ENCODE assay signal across 20 cellular contexts in the genomic region with DNA sequence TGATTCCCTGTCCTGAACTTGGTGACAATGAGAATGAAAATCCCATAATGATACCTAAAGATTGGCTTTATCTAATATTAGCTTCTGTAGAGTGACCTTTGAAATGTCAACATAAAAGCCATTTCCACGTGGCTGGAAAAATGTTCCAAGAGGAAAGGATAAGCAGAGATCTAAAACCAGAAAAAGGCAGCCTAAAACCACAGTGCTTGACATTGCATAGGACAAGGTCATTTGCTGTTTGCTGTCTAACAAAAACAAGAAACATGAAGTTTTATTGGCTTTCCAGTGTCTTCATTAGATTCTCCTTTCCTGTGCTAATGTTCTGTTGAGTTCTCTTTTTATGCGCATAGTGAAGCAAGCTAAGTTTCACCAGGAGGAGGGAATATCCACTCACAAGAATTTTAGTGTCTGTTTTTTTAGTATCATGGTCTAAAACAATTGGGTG. TPM values are rescaled to one million over a fixed set of nuclear protein-coding genes. Genes with fewer than 3 reads are reported as not detected.
"Had no signal": no experiment of that assay in that cellular context is flagged by ENCODE, and none has a peak within 500 bp of the region (broad histone marks: within the 10 kb centered on the region; RNA-seq: fewer than 3 reads in every experiment).

No MANE protein-coding gene starts in this region.

- H3K36me3 ChIP-seq: brain microvascular endothelial cell, sigmoid colon had no signal

- H3K9me3 ChIP-seq: left lung, sigmoid colon had no signal

- DNase-seq: activated CD4-positive, alpha-beta T cell treated with anti-CD3 and anti-CD28 coated beads for 1 hour; activated CD4-positive, alpha-beta T cell treated with anti-CD3 and anti-CD28 coated beads, Interleukin-2, amount 50 U/mL, for 48 hours; activated CD8-positive, alpha-beta memory T cell treated with anti-CD3 and anti-CD28 coated beads, Interleukin-2, amount 10 ng/mL, durations not matched to agents 7 days and 5 days; activated effector memory CD4-positive, alpha-beta T cell treated with Interleukin-2 at 50 U/mL for 16 hours; activated T-cell treated with anti-CD3 and anti-CD28 coated beads, Interleukin-2, amount 50 U/mL, for 24 hours; amygdala; brain microvascular endothelial cell; left lung; sigmoid colon; stimulated activated CD4-positive, alpha-beta T cell treated with anti-CD3 and anti-CD28 coated beads, Interleukin-2, amount 100 ng/mL, for 48 hours; stimulated activated naive CD4-positive, alpha-beta T cell treated with Interleukin-2 at 50 U/mL for 16 hours; SW 1271; T-helper 9 cell had no signal

- H3K4me3 ChIP-seq: left lung, sigmoid colon had no signal

- ATAC-seq: activated CD8-positive, alpha-beta memory T cell treated with anti-CD3 and anti-CD28 coated beads, Interleukin-2, amount 10 ng/mL, durations not matched to agents 7 days and 5 days; activated naive CD4-positive, alpha-beta T cell treated with anti-CD3 and anti-CD28 coated beads, Interleukin-2, amount 50 U/mL, for 72 hours; esophagus mucosa; left lung had no signal

- H3K27ac ChIP-seq: brain microvascular endothelial cell, left lung, sigmoid colon had no signal

- FAIRE-seq: endometrium had no signal

- H3K27me3 ChIP-seq: brain microvascular endothelial cell, left lung, sigmoid colon had no signal

RNA-seq across cellular contexts. Expression of gene C5orf47, which starts 56.3 kb away (rescaled TPM):
- total RNA-seq: activated naive CD4-positive, alpha-beta T cell treated with anti-CD3 and anti-CD28 coated beads, Interleukin-2, amount 50 U/mL, for 72 hours; chondrocyte; dermis microvascular lymphatic vessel endothelial cell; esophagus mucosa; mesenteric fat pad; neural crest cell; sigmoid colon had no signal
- polyA plus RNA-seq: sigmoid colon had no signal
